Comparison of ENCODE assay signal across 2 cellular contexts in genomic region chr14:54777395-54777794, GRCh38.
TF ChIP-seq lines count a peak whose summit lies in the region.

No MANE protein-coding gene starts in this region.

TF ChIP-seq in SK-N-SH, 30 proteins besides CTCF, POLR2A, EP300 and RAD21 (continued from another document):
- TF ChIP-seq SIN3A (IDR thresholded peaks at IDR 0.05; ENCODE audit: borderline replicate concordance, low read depth, low read length) (no peak), MXI1 (IDR thresholded peaks at IDR 0.05; ENCODE audit: low read depth, low read length) (no peak), FOSL2 (IDR thresholded peaks at IDR 0.05; ENCODE audit: borderline replicate concordance, low read depth) (no peak), ZBTB33 (IDR thresholded peaks at IDR 0.05; ENCODE audit: borderline replicate concordance, low read depth) (no peak), YY1 (IDR thresholded peaks at IDR 0.05; ENCODE audit: low read depth) (no peak), FOXM1 (IDR thresholded peaks at IDR 0.05; ENCODE audit: low read depth) (no peak), EZH2phosphoT487 (IDR thresholded peaks at IDR 0.05; ENCODE audit: borderline replicate concordance, low read depth) (no peak), RXRA (IDR thresholded peaks at IDR 0.05; ENCODE audit: borderline replicate concordance, low read depth) (no peak), TAF1 (IDR thresholded peaks at IDR 0.05; ENCODE audit: borderline replicate concordance, low read depth, low read length) (no peak), MAX (IDR thresholded peaks at IDR 0.05; ENCODE audit: low read depth) (no peak), PBX3 (IDR thresholded peaks at IDR 0.05) (no peak), RCOR1 (IDR thresholded peaks at IDR 0.05; ENCODE audit: low read length) (no peak), SMC3 (IDR thresholded peaks at IDR 0.05; ENCODE audit: low read depth, low read length) (no peak), MEF2A (IDR thresholded peaks at IDR 0.05; ENCODE audit: borderline replicate concordance, low read depth) (no peak), USF1 (IDR thresholded peaks at IDR 0.05; ENCODE audit: borderline replicate concordance, low read depth) (no peak), JUND (IDR thresholded peaks at IDR 0.05) (no peak), TCF12 (IDR thresholded peaks at IDR 0.05) (no peak)

TF ChIP-seq in SK-N-SH treated with all-trans-retinoic acid at 6 μM for 48 hours, 23 proteins besides CTCF, POLR2A, EP300 and RAD21 (continued from another document):
- TF ChIP-seq CREB5 (CRISPR knock-in tag; IDR thresholded peaks at IDR 0.05; ENCODE audit: low read depth) (no peak), TSHZ2 (CRISPR knock-in tag; IDR thresholded peaks at IDR 0.05) (no peak), ZNF8 (CRISPR knock-in tag; IDR thresholded peaks at IDR 0.05) (no peak), ARNTL (CRISPR knock-in tag; IDR thresholded peaks at IDR 0.05; ENCODE audit: borderline replicate concordance, low read depth) (no peak), ZC3H10 (CRISPR knock-in tag; IDR thresholded peaks at IDR 0.05) (no peak), TCF4 (CRISPR knock-in tag; IDR thresholded peaks at IDR 0.05; ENCODE audit: borderline replicate concordance) (no peak), ISL1 (CRISPR knock-in tag; IDR thresholded peaks at IDR 0.05) (no peak), ZFP30 (CRISPR knock-in tag; IDR thresholded peaks at IDR 0.05) (no peak), ESRRG (CRISPR knock-in tag; IDR thresholded peaks at IDR 0.05) (no peak), PPARA (CRISPR knock-in tag; IDR thresholded peaks at IDR 0.05; ENCODE audit: borderline replicate concordance) (no peak), ZNF565 (CRISPR knock-in tag; conservative IDR thresholded peaks at IDR 0.05; ENCODE audit: low read depth) (no peak), GLIS3 (CRISPR knock-in tag; IDR thresholded peaks at IDR 0.05) (no peak), TOX (CRISPR knock-in tag; IDR thresholded peaks at IDR 0.05; ENCODE audit: borderline replicate concordance) (no peak), ZNF70 (CRISPR knock-in tag; IDR thresholded peaks at IDR 0.05) (no peak), CSRNP3 (CRISPR knock-in tag; IDR thresholded peaks at IDR 0.05) (no peak)
